27 cellular contexts compared by ENCODE assay signal in the genomic region with DNA sequence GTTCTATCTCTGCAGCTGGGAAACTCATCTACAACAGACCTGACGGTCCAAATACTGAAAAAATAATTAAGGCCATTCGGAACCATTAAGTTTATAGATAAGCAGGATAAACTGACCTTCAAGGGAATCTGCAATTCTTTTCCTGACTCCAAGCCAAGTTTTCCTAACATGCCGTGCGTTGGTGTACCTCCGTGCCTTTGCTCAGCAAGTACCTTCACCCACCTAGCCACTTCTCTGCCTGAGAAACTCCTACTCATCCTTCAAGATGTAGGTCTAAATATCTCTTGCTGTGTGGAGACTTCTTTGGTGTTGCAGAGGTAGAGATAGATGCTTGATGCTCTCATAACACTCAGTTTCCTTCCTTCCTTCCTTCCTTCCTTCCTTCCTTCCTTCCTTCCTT. TPM values are rescaled to one million over a fixed set of nuclear protein-coding genes. Genes with fewer than 3 reads are reported as not detected.
"Had no signal": no experiment of that assay in that cellular context is flagged by ENCODE, and none has a peak within 500 bp of the region (broad histone marks: within the 10 kb centered on the region; RNA-seq: fewer than 3 reads in every experiment).

No MANE protein-coding gene starts in this region.

- ATAC-seq: HepG2, Panc1, PC-3, Right ventricle myocardium inferior, SK-N-SH treated with all-trans-retinoic acid at 6 μM for 48 hours had no signal

- DNase-seq: IMR-90, Karpas-422, KG1, MG63, NCI-H1092, NCI-H1105 treated with DMSO at 0.1 percent for 48 hours, NCI-H1417 treated with DMSO at 0.1 percent for 48 hours, NCI-H146, NCI-H1694 treated with DMSO at 0.1 percent for 48 hours, NCI-H2029, NCI-H2081 treated with DMSO at 0.1 percent for 48 hours, NCI-H2171, NCI-H226, NCI-H446, NCI-H510A, NCI-H524 treated with DMSO at 0.1 percent for 48 hours, NCI-H69, NCI-H774, PC-3, SHP77 treated with DMSO at 0.1 percent for 48 hours, SJCRH30 had no signal

- H3K4me3 ChIP-seq: MG63, SJCRH30 had no signal

- H3K27me3 ChIP-seq: MG63, SJCRH30 had no signal

- H3K27ac ChIP-seq: RWPE1, SJCRH30 had no signal

- H3K36me3 ChIP-seq: MG63, SJCRH30 had no signal

- H3K9me3 ChIP-seq: MG63, SJCRH30 had no signal

RNA-seq across cellular contexts. Expression of gene BNC1, which starts 24.2 kb away (rescaled TPM):
- total RNA-seq: HepG2, OCI-LY7, SJCRH30 had no signal
